In genomic region chr1:50308883-50309282, GRCh38 we compare ENCODE assay signal across 9 cellular contexts.
DNase-seq lines count a peak whose midpoint lies in the region; ATAC-seq and TF ChIP-seq lines count a peak whose summit lies in the region.
"Had no signal": no experiment of that assay in that cellular context is flagged by ENCODE, and none has a peak within 500 bp of the region (broad histone marks: within the 10 kb centered on the region; RNA-seq: fewer than 3 reads in every experiment).

No MANE protein-coding gene starts in this region.

- H2AFZ ChIP-seq in SK-N-SH (ENCODE audit: low read depth), result no peak overlapping the region
- H2AFZ ChIP-seq: PC-9 had no signal

- CTCF ChIA-PET in SK-N-SH (lab: Yijun Ruan, JAX), result interaction anchor here (1.0 to 4.6 kb wide), 4 partner anchors 24 to 1419 kb away, joined by 3 to 18 read pairs (median 3); no protein-coding TSS in a partner anchor

- H3K27me3 ChIP-seq in SK-N-SH (ENCODE audit: insufficient read depth) (no peaks in the 10 kb centered on the region), aorta (ENCODE audit: control insufficient read depth in 1 of 2, insufficient read depth in 2 of 2, low read length in 1 of 2) (no peaks in the 10 kb centered on the region)

- POLR2A ChIA-PET in SK-N-SH (lab: Yijun Ruan, JAX), result interaction anchor here (0.5 to 1.0 kb wide), 3 partner anchors 13 to 38 kb away, joined by 3 to 4 read pairs (median 3); no protein-coding TSS in a partner anchor

- H3F3A ChIP-seq in SK-N-SH (replicated peaks; ENCODE audit: insufficient read depth), result no peaks in the 10 kb centered on the region

- H3K4me1 ChIP-seq in SK-N-SH (ENCODE audit: control insufficient read depth in 1 of 2, insufficient read depth in 2 of 2, low read depth in 1 of 2, low read length in 1 of 2) (peaks cover 0 to 32% of the 10 kb centered on the region in 2 experiments; a peak in 2 of 4 replicates), aorta (ENCODE audit: control insufficient read depth in 1 of 2, insufficient read depth in 2 of 2, low read length in 2 of 2) (no peaks in the 10 kb centered on the region)

- intact Hi-C loops in left cardiac atrium (cut with DNase I), result no loop called here
- intact Hi-C loops in Right ventricle myocardium superior (cut with DNase I), result no loop called here
- intact Hi-C loops in aorta (cut with DNase I), result no loop called here

- H3K9me2 ChIP-seq in SK-N-SH, result no peaks in the 10 kb centered on the region

- no peaks in the 10 kb centered on the region for H3K36me3 ChIP-seq in SK-N-SH (replicated peaks in 1 of 2; ENCODE audit: control insufficient read depth in 1 of 2, insufficient read depth in 2 of 2, low read length in 1 of 2)
- H3K36me3 ChIP-seq in aorta (ENCODE audit: control insufficient read depth in 1 of 2, insufficient read depth in 2 of 2, low read length in 1 of 2), result no peaks in the 10 kb centered on the region

- no peaks in the 10 kb centered on the region for H3K9me3 ChIP-seq in SK-N-SH
- H3K9me3 ChIP-seq in aorta (ENCODE audit: control insufficient read depth, low read length), result peaks cover 3% of the 10 kb centered on the region

- H4K20me1 ChIP-seq in SK-N-SH (ENCODE audit: insufficient read depth), result no peaks in the 10 kb centered on the region

- TF ChIP-seq RAD21 in SK-N-SH (IDR thresholded peaks at IDR 0.05; ENCODE audit: low read length), result no peak

- H3K4me3 ChIP-seq in SK-N-SH (ENCODE audit: low read depth in 2 of 2, low read length in 1 of 2), result no peak overlapping the region
- H3K4me3 ChIP-seq in fibroblast of the aortic adventitia (ENCODE audit: low read depth, low read length), result no peak overlapping the region
- H3K4me3 ChIP-seq in aorta (ENCODE audit: low read length in 2 of 2), result no peak overlapping the region
- H3K4me3 ChIP-seq: PC-9 had no signal

- TF ChIP-seq CTCF in SK-N-SH (IDR thresholded peaks at IDR 0.05), result no peak
- no peak for TF ChIP-seq CTCF in fibroblast of the aortic adventitia (IDR thresholded peaks at IDR 0.05; ENCODE audit: insufficient read depth, low read length)

- H3K9ac ChIP-seq in SK-N-SH, result no peak overlapping the region

- ATAC-seq in left cardiac atrium (peak; percentile 54 to 57), Right ventricle myocardium superior (ENCODE audit: poor library complexity) (no peak), aorta (ENCODE audit: low FRiP score) (peak; percentile 52), GM19023 (IDR thresholded peaks at IDR 0.05; ENCODE audit: unreplicated experiment) (no peak)

- DNase-seq in left cardiac atrium (no peak), Right ventricle myocardium superior (no peak), SK-N-SH (peak; percentile 47), fibroblast of the aortic adventitia (ENCODE audit: low read depth) (peak; percentile 40), aorta (no peak), NCI-H1694 (lab: John Stamatoyannopoulos, UW) (no peak)
- DNase-seq in central memory CD4-positive, alpha-beta T cell, result no peak

- WGBS in SK-N-SH (ENCODE audit: low lambda C conversion rate), result 42% methylated on average over 5 of the region's 7 CpGs
- 15 to 16% methylated on average over 7 of the region's 7 CpGs for WGBS in aorta, 2 donors

- peak in 1 of 2 experiments; percentile 86; a peak in 2 of 4 replicates for TF ChIP-seq EP300 in SK-N-SH (IDR thresholded peaks at IDR 0.05; ENCODE audit: borderline replicate concordance in 1 of 2, low read depth in 1 of 2, low read length in 1 of 2)

- H3K27ac ChIP-seq in SK-N-SH (ENCODE audit: low read depth in 2 of 2, low read length in 1 of 2) (peak overlapping the region in 1 of 2 experiments; percentile 96; a peak in 2 of 4 replicates), aorta (ENCODE audit: low read depth in 1 of 2, low read length in 2 of 2) (no peak overlapping the region)
- H3K27ac ChIP-seq: PC-9 had no signal

- no peak overlapping the region for H3K4me2 ChIP-seq in SK-N-SH
- H3K4me2 ChIP-seq: PC-9 had no signal

- no peaks in the 10 kb centered on the region for H3K79me2 ChIP-seq in SK-N-SH (ENCODE audit: insufficient read depth)

TF ChIP-seq in SK-N-SH, 30 proteins besides CTCF, POLR2A, EP300 and RAD21:
- peak; percentile 98 for TF ChIP-seq REST (IDR thresholded peaks at IDR 0.05; ENCODE audit: low read depth, low read length)
- no peak for TF ChIP-seq NFIC (IDR thresholded peaks at IDR 0.05; ENCODE audit: borderline replicate concordance)
- TF ChIP-seq TCF12 (IDR thresholded peaks at IDR 0.05), result 0 out of 2 replicates have a peak, but pooled peaks have one; percentile 10
- TF ChIP-seq TEAD4 (IDR thresholded peaks at IDR 0.05; ENCODE audit: borderline replicate concordance, insufficient read depth), result no peak
- no peak for TF ChIP-seq JUND (IDR thresholded peaks at IDR 0.05)
- TF ChIP-seq YY1 (IDR thresholded peaks at IDR 0.05; ENCODE audit: low read depth), result no peak
- no peak for TF ChIP-seq NRF1 (IDR thresholded peaks at IDR 0.05; ENCODE audit: low read depth, low read length)
- no peak for TF ChIP-seq MEF2A (IDR thresholded peaks at IDR 0.05; ENCODE audit: borderline replicate concordance, low read depth)
- TF ChIP-seq RCOR1 (IDR thresholded peaks at IDR 0.05; ENCODE audit: low read length), result peak; percentile 33; the same call in 1 of the 2 replicates
- peak; percentile 7 for TF ChIP-seq CHD2 (IDR thresholded peaks at IDR 0.05; ENCODE audit: low read length, partially characterized antibody)
- TF ChIP-seq RXRA (IDR thresholded peaks at IDR 0.05; ENCODE audit: borderline replicate concordance, low read depth), result no peak

Comparison
In these comparisons a context has a peak if more than half of its experiments do, and no peak if none do; other contexts are left out.
1. ATAC-seq: peak in left cardiac atrium (2 of 2) and aorta (single experiment); none in Right ventricle myocardium superior (single experiment) and GM19023 (single experiment).
2. DNase-seq: peak in SK-N-SH (single experiment) and fibroblast of the aortic adventitia (single experiment); none in left cardiac atrium (single experiment), Right ventricle myocardium superior (single experiment), aorta (0 of 2), central memory CD4-positive, alpha-beta T cell (single experiment) and NCI-H1694 (single experiment).